In the genomic region with DNA sequence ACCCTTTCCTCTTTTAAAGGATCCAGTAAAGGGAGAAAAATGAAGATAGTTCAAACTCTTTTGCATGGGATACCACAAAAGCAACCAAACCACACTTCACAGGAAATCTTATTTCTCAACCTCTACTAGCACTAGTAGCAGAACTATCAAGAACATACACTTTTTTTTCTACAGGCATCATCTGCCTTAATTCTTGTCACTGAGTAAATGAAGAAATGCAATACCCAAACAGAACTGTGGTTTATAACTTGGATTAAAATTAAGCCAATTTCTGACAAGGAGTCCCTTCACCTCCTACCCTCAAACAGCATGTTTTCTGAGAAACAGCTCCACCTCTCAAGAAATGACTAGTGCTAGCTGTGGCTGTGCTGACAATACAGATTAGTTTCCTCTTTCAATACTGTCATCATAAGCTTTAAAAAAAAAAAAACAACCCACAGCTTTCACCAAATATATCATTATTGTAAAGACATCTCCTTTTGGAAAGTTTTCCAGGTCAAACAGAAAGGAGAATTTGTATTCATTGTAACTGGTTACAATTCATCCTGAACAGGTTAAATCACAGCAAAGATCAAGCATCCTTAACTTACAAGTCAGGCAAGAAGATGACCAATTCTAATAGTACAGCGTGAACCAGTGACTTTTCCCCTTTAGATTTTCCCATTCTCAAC, we compare ENCODE assay signal across 8 cellular contexts. TPM values are rescaled to one million over a fixed set of nuclear protein-coding genes. Genes with fewer than 3 reads are reported as not detected.
DNase-seq lines count a peak whose midpoint lies in the region; ATAC-seq and TF ChIP-seq lines count a peak whose summit lies in the region.

No MANE protein-coding gene starts in this region.

- H3K4me3 ChIP-seq in brain microvascular endothelial cell (ENCODE audit: low read depth, low read length), result no peak overlapping the region

- H3K27me3 ChIP-seq in brain microvascular endothelial cell (replicated peaks), result no peaks in the 10 kb centered on the region

- H3K9me3 Mint-ChIP-seq in osteocyte (ENCODE audit: unreplicated experiment), result no peaks in the 10 kb centered on the region

- H3K27me3 Mint-ChIP-seq in osteocyte (ENCODE audit: unreplicated experiment), result no peaks in the 10 kb centered on the region

- peaks cover 7% of the 10 kb centered on the region for H3K36me3 Mint-ChIP-seq in osteocyte (ENCODE audit: unreplicated experiment)

- H3K27ac ChIP-seq in brain microvascular endothelial cell, result peak overlapping the region; percentile 23

- H3K27ac Mint-ChIP-seq in osteocyte (ENCODE audit: unreplicated experiment), result peak overlapping the region; percentile 75

- in situ Hi-C loops in brain microvascular endothelial cell (cut with HindIII; ENCODE audit: low pct_ligation_motif_present, low sequenced_read_pairs), result no loop called here

- ATAC-seq in GM18511 (IDR thresholded peaks at IDR 0.05; ENCODE audit: unreplicated experiment) (peak; percentile 77), HG02571 (IDR thresholded peaks at IDR 0.05; ENCODE audit: unreplicated experiment) (peak; percentile 74)

- H3K36me3 ChIP-seq in brain microvascular endothelial cell (replicated peaks), result no peaks in the 10 kb centered on the region

- DNase-seq in MV-4-11 (lab: John Stamatoyannopoulos, UW) (peak; percentile 99), brain microvascular endothelial cell (no peak), osteocyte (ENCODE audit: extremely low spot score, unreplicated experiment) (no peak), COR-L47 (lab: John Stamatoyannopoulos, UW) (no peak), cerebellum (ENCODE audit: low spot score) (no peak), ecto neural progenitor cell (ENCODE audit: low spot score) (no peak)

- no peak for TF ChIP-seq CTCF in brain microvascular endothelial cell (IDR thresholded peaks at IDR 0.05; ENCODE audit: low read depth, low read length, missing control alignments)
- no peak for TF ChIP-seq CTCF in osteocyte (IDR thresholded peaks at IDR 0.05)

- H3K4me1 Mint-ChIP-seq in osteocyte (ENCODE audit: unreplicated experiment), result peaks cover 39% of the 10 kb centered on the region

- no peak overlapping the region for H3K4me3 Mint-ChIP-seq in osteocyte (ENCODE audit: unreplicated experiment)

RNA-seq across cellular contexts. Expression of gene PTPN2, which starts 44.4 kb away (rescaled TPM):
- total RNA-seq in osteocyte (27.1 and 28.6 TPM in 2 replicates), cerebellum (30.7 TPM)
